ENCODE assay signal across 1 cellular context in the genomic region with DNA sequence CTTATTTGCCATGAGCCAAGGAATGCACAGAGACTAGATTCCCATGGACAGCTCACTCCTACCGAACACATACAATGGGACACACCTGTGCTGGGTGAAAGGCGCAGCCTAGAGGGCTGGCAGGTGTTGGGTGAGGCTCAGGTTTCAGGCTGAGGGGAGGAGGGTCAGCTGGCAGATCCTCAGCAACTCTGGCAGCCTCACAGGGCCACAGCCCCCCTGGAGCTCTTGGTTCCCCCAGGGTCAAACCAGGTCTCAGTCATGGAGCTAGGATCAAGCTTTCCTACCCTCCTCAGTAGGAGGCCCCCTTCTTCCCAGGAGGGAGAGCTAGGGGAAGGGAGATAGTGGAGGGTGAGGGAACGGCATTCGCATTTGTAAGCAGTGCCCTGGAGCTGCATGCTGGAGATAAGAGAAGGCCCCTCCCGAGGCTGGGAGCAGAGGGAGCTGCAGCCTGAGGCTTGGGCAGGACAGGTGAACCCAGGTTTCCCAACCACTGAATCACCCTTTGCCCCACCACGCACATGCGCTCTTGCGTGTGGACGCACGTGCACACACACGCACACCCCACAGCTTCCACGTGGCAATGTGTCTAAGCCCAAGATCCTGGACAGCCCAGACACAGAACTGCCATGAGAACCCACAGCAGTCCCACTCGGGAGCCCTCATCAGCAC.
TF ChIP-seq lines count a peak whose summit lies in the region.

No MANE protein-coding gene starts in this region.

TF ChIP-seq in K562, 482 proteins besides CTCF, POLR2A, EP300 and RAD21 (continued from another document and continues in another):
- TF ChIP-seq, protein P1, sequence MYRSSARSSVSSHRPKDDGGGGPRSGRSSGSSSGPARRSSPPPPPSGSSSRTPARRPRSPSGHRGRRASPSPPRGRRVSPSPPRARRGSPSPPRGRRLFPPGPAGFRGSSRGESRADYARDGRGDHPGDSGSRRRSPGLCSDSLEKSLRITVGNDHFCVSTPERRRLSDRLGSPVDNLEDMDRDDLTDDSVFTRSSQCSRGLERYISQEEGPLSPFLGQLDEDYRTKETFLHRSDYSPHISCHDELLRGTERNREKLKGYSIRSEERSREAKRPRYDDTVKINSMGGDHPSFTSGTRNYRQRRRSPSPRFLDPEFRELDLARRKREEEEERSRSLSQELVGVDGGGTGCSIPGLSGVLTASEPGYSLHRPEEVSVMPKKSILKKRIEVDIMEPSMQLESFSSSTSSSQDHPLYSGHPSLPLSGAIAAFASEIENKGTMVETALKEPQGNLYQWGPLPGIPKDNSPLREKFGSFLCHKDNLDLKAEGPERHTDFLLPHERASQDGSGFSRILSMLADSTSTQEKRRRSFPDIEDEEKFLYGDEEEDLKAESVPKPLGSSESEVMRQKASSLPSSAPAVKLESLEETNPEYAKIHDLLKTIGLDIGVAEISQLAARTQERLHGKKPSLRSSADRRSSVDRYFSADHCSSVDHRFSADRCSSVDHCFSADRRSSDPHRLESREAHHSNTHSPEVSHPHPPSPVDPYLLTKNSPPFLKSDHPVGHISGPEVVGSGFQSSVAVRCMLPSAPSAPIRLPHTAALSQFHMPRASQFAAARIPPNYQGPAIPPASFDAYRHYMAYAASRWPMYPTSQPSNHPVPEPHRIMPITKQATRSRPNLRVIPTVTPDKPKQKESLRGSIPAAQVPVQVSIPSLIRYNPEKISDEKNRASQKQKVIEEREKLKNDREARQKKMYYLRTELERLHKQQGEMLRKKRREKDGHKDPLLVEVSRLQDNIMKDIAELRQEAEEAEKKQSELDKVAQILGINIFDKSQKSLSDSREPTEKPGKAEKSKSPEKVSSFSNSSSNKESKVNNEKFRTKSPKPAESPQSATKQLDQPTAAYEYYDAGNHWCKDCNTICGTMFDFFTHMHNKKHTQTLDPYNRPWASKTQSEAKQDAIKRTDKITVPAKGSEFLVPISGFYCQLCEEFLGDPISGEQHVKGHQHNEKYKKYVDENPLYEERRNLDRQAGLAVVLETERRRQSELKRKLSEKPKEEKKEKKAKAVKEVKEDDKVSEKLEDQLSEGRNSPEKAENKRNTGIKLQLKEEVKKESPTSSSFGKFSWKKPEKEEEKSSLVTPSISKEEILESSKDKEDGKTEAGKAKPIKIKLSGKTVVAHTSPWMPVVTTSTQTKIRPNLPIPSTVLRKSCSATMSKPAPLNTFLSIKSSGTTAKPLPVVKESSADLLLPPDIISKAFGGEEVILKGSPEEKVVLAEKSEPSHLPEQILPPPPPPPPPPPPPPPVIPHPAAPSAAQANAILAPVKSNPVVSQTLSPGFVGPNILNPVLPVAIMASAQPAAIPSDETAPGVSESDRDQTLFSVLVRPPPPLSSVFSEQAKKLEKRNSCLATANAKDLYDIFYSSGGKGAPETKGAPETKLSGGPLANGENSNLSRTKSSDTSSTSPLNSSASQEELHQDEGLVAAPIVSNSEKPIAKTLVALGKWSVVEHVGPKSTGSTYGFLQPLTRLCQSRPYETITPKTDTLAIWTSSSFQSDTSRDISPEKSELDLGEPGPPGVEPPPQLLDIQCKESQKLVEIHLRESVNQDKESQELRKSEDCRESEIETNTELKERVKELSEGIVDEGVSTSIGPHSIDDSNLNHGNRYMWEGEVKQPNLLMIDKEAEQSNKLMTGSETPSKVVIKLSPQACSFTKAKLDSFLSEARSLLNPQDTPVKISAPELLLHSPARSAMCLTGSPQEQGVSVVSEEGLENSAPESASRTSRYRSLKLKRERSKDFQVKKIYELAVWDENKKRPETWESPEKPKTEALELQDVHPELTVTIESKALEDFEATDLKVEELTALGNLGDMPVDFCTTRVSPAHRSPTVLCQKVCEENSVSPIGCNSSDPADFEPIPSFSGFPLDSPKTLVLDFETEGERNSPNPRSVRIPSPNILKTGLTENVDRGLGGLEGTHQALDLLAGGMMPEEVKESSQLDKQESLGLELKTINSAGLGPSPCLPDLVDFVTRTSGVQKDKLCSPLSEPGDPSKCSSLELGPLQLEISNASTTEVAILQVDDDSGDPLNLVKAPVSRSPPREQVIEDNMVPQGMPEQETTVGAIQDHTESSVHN (IDR thresholded peaks at IDR 0.05; ENCODE audit: borderline replicate concordance in 1 of 2, low read depth in 1 of 2) = 0 out of 4 replicates have a peak, but pooled peaks of 1 of the 2 experiments have one; percentile 31
- TF ChIP-seq, protein P2, sequence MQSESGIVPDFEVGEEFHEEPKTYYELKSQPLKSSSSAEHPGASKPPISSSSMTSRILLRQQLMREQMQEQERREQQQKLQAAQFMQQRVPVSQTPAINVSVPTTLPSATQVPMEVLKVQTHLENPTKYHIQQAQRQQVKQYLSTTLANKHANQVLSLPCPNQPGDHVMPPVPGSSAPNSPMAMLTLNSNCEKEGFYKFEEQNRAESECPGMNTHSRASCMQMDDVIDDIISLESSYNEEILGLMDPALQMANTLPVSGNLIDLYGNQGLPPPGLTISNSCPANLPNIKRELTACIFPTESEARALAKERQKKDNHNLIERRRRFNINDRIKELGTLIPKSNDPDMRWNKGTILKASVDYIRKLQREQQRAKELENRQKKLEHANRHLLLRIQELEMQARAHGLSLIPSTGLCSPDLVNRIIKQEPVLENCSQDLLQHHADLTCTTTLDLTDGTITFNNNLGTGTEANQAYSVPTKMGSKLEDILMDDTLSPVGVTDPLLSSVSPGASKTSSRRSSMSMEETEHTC (IDR thresholded peaks at IDR 0.05) = peak; percentile 34; the same call in 1 of the 2 replicates
- peak; percentile 96 for TF ChIP-seq SMARCA4 (IDR thresholded peaks at IDR 0.05)
- TF ChIP-seq, protein P3, sequence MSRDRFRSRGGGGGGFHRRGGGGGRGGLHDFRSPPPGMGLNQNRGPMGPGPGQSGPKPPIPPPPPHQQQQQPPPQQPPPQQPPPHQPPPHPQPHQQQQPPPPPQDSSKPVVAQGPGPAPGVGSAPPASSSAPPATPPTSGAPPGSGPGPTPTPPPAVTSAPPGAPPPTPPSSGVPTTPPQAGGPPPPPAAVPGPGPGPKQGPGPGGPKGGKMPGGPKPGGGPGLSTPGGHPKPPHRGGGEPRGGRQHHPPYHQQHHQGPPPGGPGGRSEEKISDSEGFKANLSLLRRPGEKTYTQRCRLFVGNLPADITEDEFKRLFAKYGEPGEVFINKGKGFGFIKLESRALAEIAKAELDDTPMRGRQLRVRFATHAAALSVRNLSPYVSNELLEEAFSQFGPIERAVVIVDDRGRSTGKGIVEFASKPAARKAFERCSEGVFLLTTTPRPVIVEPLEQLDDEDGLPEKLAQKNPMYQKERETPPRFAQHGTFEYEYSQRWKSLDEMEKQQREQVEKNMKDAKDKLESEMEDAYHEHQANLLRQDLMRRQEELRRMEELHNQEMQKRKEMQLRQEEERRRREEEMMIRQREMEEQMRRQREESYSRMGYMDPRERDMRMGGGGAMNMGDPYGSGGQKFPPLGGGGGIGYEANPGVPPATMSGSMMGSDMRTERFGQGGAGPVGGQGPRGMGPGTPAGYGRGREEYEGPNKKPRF (IDR thresholded peaks at IDR 0.05; ENCODE audit: low read depth, low read length) = no peak
- TF ChIP-seq RFX7 (CRISPR knock-in tag; IDR thresholded peaks at IDR 0.05) = no peak
- no peak for TF ChIP-seq POLR2AphosphoS2 (IDR thresholded peaks at IDR 0.05; ENCODE audit: low read length)
- TF ChIP-seq ZZZ3 (IDR thresholded peaks at IDR 0.05) = no peak
- TF ChIP-seq RBBP5 (IDR thresholded peaks at IDR 0.05; ENCODE audit: borderline replicate concordance, insufficient read depth, low read length, poor library complexity, severe bottlenecking) = peak; percentile 56
- TF ChIP-seq KDM5B (IDR thresholded peaks at IDR 0.05; ENCODE audit: insufficient replicate concordance, low read depth, low read length) = no peak
- TF ChIP-seq SMAD3 (CRISPR knock-in tag; conservative IDR thresholded peaks at IDR 0.05) = no peak
- TF ChIP-seq, protein P4, sequence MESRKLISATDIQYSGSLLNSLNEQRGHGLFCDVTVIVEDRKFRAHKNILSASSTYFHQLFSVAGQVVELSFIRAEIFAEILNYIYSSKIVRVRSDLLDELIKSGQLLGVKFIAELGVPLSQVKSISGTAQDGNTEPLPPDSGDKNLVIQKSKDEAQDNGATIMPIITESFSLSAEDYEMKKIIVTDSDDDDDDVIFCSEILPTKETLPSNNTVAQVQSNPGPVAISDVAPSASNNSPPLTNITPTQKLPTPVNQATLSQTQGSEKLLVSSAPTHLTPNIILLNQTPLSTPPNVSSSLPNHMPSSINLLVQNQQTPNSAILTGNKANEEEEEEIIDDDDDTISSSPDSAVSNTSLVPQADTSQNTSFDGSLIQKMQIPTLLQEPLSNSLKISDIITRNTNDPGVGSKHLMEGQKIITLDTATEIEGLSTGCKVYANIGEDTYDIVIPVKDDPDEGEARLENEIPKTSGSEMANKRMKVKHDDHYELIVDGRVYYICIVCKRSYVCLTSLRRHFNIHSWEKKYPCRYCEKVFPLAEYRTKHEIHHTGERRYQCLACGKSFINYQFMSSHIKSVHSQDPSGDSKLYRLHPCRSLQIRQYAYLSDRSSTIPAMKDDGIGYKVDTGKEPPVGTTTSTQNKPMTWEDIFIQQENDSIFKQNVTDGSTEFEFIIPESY (CRISPR knock-in tag; IDR thresholded peaks at IDR 0.05) = peak; percentile 85
- TF ChIP-seq, protein P5, sequence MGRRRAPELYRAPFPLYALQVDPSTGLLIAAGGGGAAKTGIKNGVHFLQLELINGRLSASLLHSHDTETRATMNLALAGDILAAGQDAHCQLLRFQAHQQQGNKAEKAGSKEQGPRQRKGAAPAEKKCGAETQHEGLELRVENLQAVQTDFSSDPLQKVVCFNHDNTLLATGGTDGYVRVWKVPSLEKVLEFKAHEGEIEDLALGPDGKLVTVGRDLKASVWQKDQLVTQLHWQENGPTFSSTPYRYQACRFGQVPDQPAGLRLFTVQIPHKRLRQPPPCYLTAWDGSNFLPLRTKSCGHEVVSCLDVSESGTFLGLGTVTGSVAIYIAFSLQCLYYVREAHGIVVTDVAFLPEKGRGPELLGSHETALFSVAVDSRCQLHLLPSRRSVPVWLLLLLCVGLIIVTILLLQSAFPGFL (CRISPR knock-in tag; IDR thresholded peaks at IDR 0.05) = no peak
- peak; percentile 89 for TF ChIP-seq RNF2 (IDR thresholded peaks at IDR 0.05)
- TF ChIP-seq ZBED1 (IDR thresholded peaks at IDR 0.05) = no peak
- TF ChIP-seq HNRNPLL (IDR thresholded peaks at IDR 0.05; ENCODE audit: low read depth, low read length, poor library complexity, severe bottlenecking) = no peak
- peak; percentile 86 for TF ChIP-seq CCNT2 (IDR thresholded peaks at IDR 0.05; ENCODE audit: borderline replicate concordance, extremely low read depth, insufficient read length, low read depth, low read length)
- TF ChIP-seq, protein P6, sequence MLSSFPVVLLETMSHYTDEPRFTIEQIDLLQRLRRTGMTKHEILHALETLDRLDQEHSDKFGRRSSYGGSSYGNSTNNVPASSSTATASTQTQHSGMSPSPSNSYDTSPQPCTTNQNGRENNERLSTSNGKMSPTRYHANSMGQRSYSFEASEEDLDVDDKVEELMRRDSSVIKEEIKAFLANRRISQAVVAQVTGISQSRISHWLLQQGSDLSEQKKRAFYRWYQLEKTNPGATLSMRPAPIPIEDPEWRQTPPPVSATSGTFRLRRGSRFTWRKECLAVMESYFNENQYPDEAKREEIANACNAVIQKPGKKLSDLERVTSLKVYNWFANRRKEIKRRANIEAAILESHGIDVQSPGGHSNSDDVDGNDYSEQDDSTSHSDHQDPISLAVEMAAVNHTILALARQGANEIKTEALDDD (IDR thresholded peaks at IDR 0.05) = peak; percentile 20; the same call in 1 of the 2 replicates
